In the genomic region with DNA sequence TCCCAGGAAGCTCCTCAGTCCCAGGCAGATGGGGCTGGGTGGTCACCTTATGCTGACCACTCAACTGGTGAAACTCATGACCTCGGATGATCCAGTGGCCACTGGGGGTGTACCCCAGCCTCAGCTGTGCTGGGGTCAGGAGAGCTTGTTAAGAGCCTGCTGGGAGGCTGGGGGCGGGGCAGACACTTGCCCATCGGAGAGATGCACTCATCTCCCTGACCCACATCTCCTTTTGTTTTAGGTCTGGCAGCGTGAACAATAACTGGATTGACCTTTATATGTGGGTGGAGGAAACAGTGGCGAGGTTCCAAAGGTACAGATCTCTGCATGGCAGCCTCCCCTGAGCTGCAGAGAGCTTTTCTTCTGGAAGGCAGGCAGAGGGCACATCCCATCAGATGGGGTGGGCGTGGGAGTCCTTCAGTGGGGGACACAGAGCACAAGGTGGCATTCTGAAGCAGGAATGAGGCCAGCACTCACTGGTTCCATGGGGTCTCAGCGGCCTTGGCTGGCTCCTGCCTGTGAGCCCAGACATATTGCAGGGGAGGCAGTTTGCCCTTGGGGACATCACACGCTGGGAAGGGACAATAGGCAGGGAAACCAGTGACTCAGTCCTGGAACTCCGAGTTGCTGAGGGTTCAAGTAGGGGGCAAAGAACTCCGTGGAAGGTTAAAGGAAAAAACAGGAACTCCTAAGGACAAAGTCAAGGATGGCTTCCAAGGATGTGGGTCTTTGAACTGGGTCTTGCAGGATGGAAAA, we compare ENCODE assay signal across 20 cellular contexts. TPM values are rescaled to one million over a fixed set of nuclear protein-coding genes. Genes with fewer than 3 reads are reported as not detected.
DNase-seq lines count a peak whose midpoint lies in the region; ATAC-seq and TF ChIP-seq lines count a peak whose summit lies in the region.
"Had no signal": no experiment of that assay in that cellular context is flagged by ENCODE, and none has a peak within 500 bp of the region (broad histone marks: within the 10 kb centered on the region; RNA-seq: fewer than 3 reads in every experiment).

No MANE protein-coding gene starts in this region.

- no peak overlapping the region for H3K27ac Mint-ChIP-seq in activated T-cell treated with anti-CD3 and anti-CD28 coated beads, Interleukin-2, amount 50 U/mL, for 24 hours
- H3K27ac Mint-ChIP-seq in glutamatergic neuron (ENCODE audit: unreplicated experiment) (no peak overlapping the region), endothelial cell (ENCODE audit: unreplicated experiment) (no peak overlapping the region)
- H3K27ac Mint-ChIP-seq: activated naive CD8-positive, alpha-beta T cell treated with anti-CD3 and anti-CD28 coated beads, Interleukin-2, amount 10 ng/mL, durations not matched to agents 7 days and 5 days had no signal

- peak; percentile 18 for DNase-seq in activated T-cell treated with anti-CD3 and anti-CD28 coated beads, Interleukin-2, amount 50 U/mL, for 24 hours
- no peak for DNase-seq in activated T-cell treated with anti-CD3 and anti-CD28 coated beads, Interleukin-2, amount 50 U/mL, for 4 hours
- DNase-seq in M059J (ENCODE audit: low read depth) = peak; percentile 66
- DNase-seq in glutamatergic neuron = peak; percentile 12
- DNase-seq in sciatic nerve (ENCODE audit: low spot score) = peak; percentile 51
- DNase-seq in DMS53 treated with DMSO at 0.1 percent for 48 hours (lab: John Stamatoyannopoulos, UW; ENCODE audit: unreplicated experiment) = no peak
- DNase-seq in posterior vena cava (ENCODE audit: low spot score) = no peak
- DNase-seq in endothelial cell (ENCODE audit: low spot score) = no peak
- DNase-seq: activated CD4-positive, alpha-beta T cell treated with anti-CD3 and anti-CD28 coated beads for 48 hours; activated naive CD8-positive, alpha-beta T cell treated with anti-CD3 and anti-CD28 coated beads, Interleukin-2, amount 10 ng/mL, durations not matched to agents 7 days and 5 days; DMS 273 treated with DMSO at 0.1 percent for 48 hours; hippocampal formation; kidney; NCI-H2081; NCI-H446 treated with DMSO at 0.1 percent for 48 hours had no signal

- ATAC-seq in activated T-cell treated with anti-CD3 and anti-CD28 coated beads, Interleukin-2, amount 50 U/mL, for 4 hours = no peak
- peak; percentile 27 for ATAC-seq in sciatic nerve

- TF ChIP-seq CTCF in glutamatergic neuron (IDR thresholded peaks at IDR 0.05; ENCODE audit: partially characterized antibody, unreplicated experiment) (no peak), endothelial cell (IDR thresholded peaks at IDR 0.05; ENCODE audit: unreplicated experiment) (no peak)

- no peaks in the 10 kb centered on the region for H3K36me3 Mint-ChIP-seq in activated T-cell treated with anti-CD3 and anti-CD28 coated beads, Interleukin-2, amount 50 U/mL, for 24 hours (ENCODE audit: low read depth)
- H3K36me3 Mint-ChIP-seq in activated T-cell treated with anti-CD3 and anti-CD28 coated beads, Interleukin-2, amount 50 U/mL, for 4 hours (ENCODE audit: insufficient read depth) = no peaks in the 10 kb centered on the region
- H3K36me3 Mint-ChIP-seq in glutamatergic neuron (ENCODE audit: unreplicated experiment) (no peaks in the 10 kb centered on the region), endothelial cell (ENCODE audit: low read depth, unreplicated experiment) (peaks cover 4% of the 10 kb centered on the region)
- H3K36me3 Mint-ChIP-seq: activated naive CD8-positive, alpha-beta T cell treated with anti-CD3 and anti-CD28 coated beads, Interleukin-2, amount 10 ng/mL, durations not matched to agents 7 days and 5 days; brain; CD14-positive monocyte; IgD-negative memory B cell had no signal

- H3K9me3 Mint-ChIP-seq in activated T-cell treated with anti-CD3 and anti-CD28 coated beads, Interleukin-2, amount 50 U/mL, for 24 hours = no peaks in the 10 kb centered on the region
- H3K9me3 Mint-ChIP-seq in activated T-cell treated with anti-CD3 and anti-CD28 coated beads, Interleukin-2, amount 50 U/mL, for 4 hours = no peaks in the 10 kb centered on the region
- H3K9me3 Mint-ChIP-seq in glutamatergic neuron (ENCODE audit: unreplicated experiment) (peaks cover 3% of the 10 kb centered on the region), endothelial cell (ENCODE audit: unreplicated experiment) (no peaks in the 10 kb centered on the region)
- H3K9me3 Mint-ChIP-seq: activated naive CD8-positive, alpha-beta T cell treated with anti-CD3 and anti-CD28 coated beads, Interleukin-2, amount 10 ng/mL, durations not matched to agents 7 days and 5 days; IgD-negative memory B cell had no signal

- no peaks in the 10 kb centered on the region for H3K27me3 Mint-ChIP-seq in activated T-cell treated with anti-CD3 and anti-CD28 coated beads, Interleukin-2, amount 50 U/mL, for 24 hours
- peaks cover 2% of the 10 kb centered on the region for H3K27me3 Mint-ChIP-seq in activated T-cell treated with anti-CD3 and anti-CD28 coated beads, Interleukin-2, amount 50 U/mL, for 4 hours (ENCODE audit: low read depth)
- H3K27me3 Mint-ChIP-seq in glutamatergic neuron (ENCODE audit: unreplicated experiment) = peaks cover 3% of the 10 kb centered on the region
- H3K27me3 Mint-ChIP-seq in endothelial cell (ENCODE audit: unreplicated experiment) = peaks cover 15% of the 10 kb centered on the region

- intact Hi-C loops in sciatic nerve (cut with DNase I) = no loop called here
- intact Hi-C loops in posterior vena cava (cut with DNase I) = no loop called here

- no peaks in the 10 kb centered on the region for H3K4me1 Mint-ChIP-seq in activated T-cell treated with anti-CD3 and anti-CD28 coated beads, Interleukin-2, amount 50 U/mL, for 24 hours (ENCODE audit: low read depth)
- no peaks in the 10 kb centered on the region for H3K4me1 Mint-ChIP-seq in activated T-cell treated with anti-CD3 and anti-CD28 coated beads, Interleukin-2, amount 50 U/mL, for 4 hours (ENCODE audit: low read depth)
- H3K4me1 Mint-ChIP-seq in glutamatergic neuron (ENCODE audit: low read depth, unreplicated experiment) = peaks cover 10% of the 10 kb centered on the region
- peaks cover 12% of the 10 kb centered on the region for H3K4me1 Mint-ChIP-seq in endothelial cell (ENCODE audit: unreplicated experiment)
- H3K4me1 Mint-ChIP-seq: activated naive CD8-positive, alpha-beta T cell treated with anti-CD3 and anti-CD28 coated beads, Interleukin-2, amount 10 ng/mL, durations not matched to agents 7 days and 5 days had no signal

- H3K4me3 Mint-ChIP-seq in activated T-cell treated with anti-CD3 and anti-CD28 coated beads, Interleukin-2, amount 50 U/mL, for 24 hours = no peak overlapping the region
- no peak overlapping the region for H3K4me3 Mint-ChIP-seq in activated T-cell treated with anti-CD3 and anti-CD28 coated beads, Interleukin-2, amount 50 U/mL, for 4 hours
- no peak overlapping the region for H3K4me3 Mint-ChIP-seq in glutamatergic neuron (ENCODE audit: unreplicated experiment)
- H3K4me3 Mint-ChIP-seq in endothelial cell (ENCODE audit: unreplicated experiment) = no peak overlapping the region
- H3K4me3 Mint-ChIP-seq: activated naive CD8-positive, alpha-beta T cell treated with anti-CD3 and anti-CD28 coated beads, Interleukin-2, amount 10 ng/mL, durations not matched to agents 7 days and 5 days; CD14-positive monocyte had no signal

RNA-seq across cellular contexts. Expression of a gene that starts 5.2 kb away (rescaled TPM):
- not detected for total RNA-seq in activated T-cell treated with anti-CD3 and anti-CD28 coated beads, Interleukin-2, amount 50 U/mL, for 4 hours
- 1.6 TPM in 1 of 2 replicates, not detected in the other for total RNA-seq in M059J (2014; rRNA removed; shearing (Covaris generic))
- not detected for total RNA-seq in glutamatergic neuron (ENCODE audit: unreplicated experiment)
- not detected for total RNA-seq in sciatic nerve
- not detected for total RNA-seq in posterior vena cava
- not detected for total RNA-seq in endothelial cell (ENCODE audit: unreplicated experiment)
- total RNA-seq: activated naive CD8-positive, alpha-beta T cell treated with anti-CD3 and anti-CD28 coated beads, Interleukin-2, amount 10 ng/mL, durations not matched to agents 7 days and 5 days; fibroblast of villous mesenchyme; temporal lobe had no signal

Comparison
In these comparisons a context has a peak if more than half of its experiments do, and no peak if none do; other contexts are left out.
1. DNase-seq: peak in activated T-cell treated with anti-CD3 and anti-CD28 coated beads, Interleukin-2, amount 50 U/mL, for 24 hours (single experiment), M059J (single experiment), glutamatergic neuron (single experiment) and sciatic nerve (single experiment); none in activated T-cell treated with anti-CD3 and anti-CD28 coated beads, Interleukin-2, amount 50 U/mL, for 4 hours (single experiment), DMS53 treated with DMSO at 0.1 percent for 48 hours (single experiment), posterior vena cava (single experiment) and endothelial cell (single experiment).